In genomic region chr22:24514241-24515024, GRCh38 we compare ENCODE assay signal across 1 cellular context.
TF ChIP-seq lines count a peak whose summit lies in the region.

No MANE protein-coding gene starts in this region.

TF ChIP-seq in HepG2, 621 proteins besides CTCF, POLR2A, EP300 and RAD21 (continued from another document and continues in another):
- TF ChIP-seq ESRRA (CRISPR knock-in tag; IDR thresholded peaks at IDR 0.05; ENCODE audit: low read depth) (peak; percentile 67; the same call in 1 of the 2 replicates), IKZF4 (CRISPR knock-in tag; IDR thresholded peaks at IDR 0.05; ENCODE audit: borderline replicate concordance, low read depth, not compliant biosample characterization) (peak; percentile 94), ZNF282 (IDR thresholded peaks at IDR 0.05; ENCODE audit: partially characterized antibody) (no peak), ZBTB7B (CRISPR knock-in tag; IDR thresholded peaks at IDR 0.05) (peak; percentile 77; the same call in 1 of the 2 replicates), TOE1 (CRISPR knock-in tag; IDR thresholded peaks at IDR 0.05) (peak; percentile 93), EEA1 (CRISPR knock-in tag; IDR thresholded peaks at IDR 0.05; ENCODE audit: borderline replicate concordance) (peak; percentile 91; the same call in 1 of the 2 replicates), ZNF670 (CRISPR knock-in tag; IDR thresholded peaks at IDR 0.05; ENCODE audit: borderline replicate concordance) (peak; percentile 83; the same call in 1 of the 2 replicates), ZFP82 (CRISPR knock-in tag; IDR thresholded peaks at IDR 0.05; ENCODE audit: borderline replicate concordance) (0 out of 2 replicates have a peak, but pooled peaks have one; percentile 62), KAT8 (CRISPR knock-in tag; IDR thresholded peaks at IDR 0.05) (peak; percentile 84), THAP9 (CRISPR knock-in tag; IDR thresholded peaks at IDR 0.05; ENCODE audit: borderline replicate concordance) (peak; percentile 89), MYNN (CRISPR knock-in tag; IDR thresholded peaks at IDR 0.05; ENCODE audit: low read depth) (no peak), PRMT3 (CRISPR knock-in tag; IDR thresholded peaks at IDR 0.05; ENCODE audit: borderline replicate concordance, low read depth) (peak; percentile 74), ZNF143 (CRISPR knock-in tag; IDR thresholded peaks at IDR 0.05) (peak; percentile 54; the same call in 1 of the 2 replicates), CENPT (CRISPR knock-in tag; IDR thresholded peaks at IDR 0.05; ENCODE audit: low read depth) (no peak), RCOR2 (CRISPR knock-in tag; IDR thresholded peaks at IDR 0.05) (peak; percentile 83), ZNF180 (CRISPR knock-in tag; IDR thresholded peaks at IDR 0.05; ENCODE audit: borderline replicate concordance, low read depth) (no peak), ZNF879 (CRISPR knock-in tag; IDR thresholded peaks at IDR 0.05) (peak; percentile 95; the same call in 1 of the 2 replicates), TEAD3 (CRISPR knock-in tag; optimal IDR thresholded peaks at IDR 0.05; ENCODE audit: borderline replicate concordance) (peak; percentile 90), ZFP36L1 (CRISPR knock-in tag; IDR thresholded peaks at IDR 0.05) (peak; percentile 99), DNMT3B (CRISPR knock-in tag; conservative IDR thresholded peaks at IDR 0.05) (peak; percentile 82; the same call in 1 of the 2 replicates), MTF2 (CRISPR knock-in tag; IDR thresholded peaks at IDR 0.05; ENCODE audit: borderline replicate concordance) (no peak), IRX3 (CRISPR knock-in tag; IDR thresholded peaks at IDR 0.05; ENCODE audit: borderline replicate concordance, low read depth) (peak; percentile 96), SUZ12 (IDR thresholded peaks at IDR 0.05; ENCODE audit: low read depth, low read length) (no peak), MEF2D (CRISPR knock-in tag; IDR thresholded peaks at IDR 0.05) (peak; percentile 98), ZBTB2 (CRISPR knock-in tag; IDR thresholded peaks at IDR 0.05; ENCODE audit: low read depth) (no peak), ZNF724P (CRISPR knock-in tag; IDR thresholded peaks at IDR 0.05; ENCODE audit: borderline replicate concordance) (peak; percentile 96), KDM2A (CRISPR knock-in tag; IDR thresholded peaks at IDR 0.05; ENCODE audit: borderline replicate concordance, low read depth) (peak; percentile 88), ZBTB34 (CRISPR knock-in tag; IDR thresholded peaks at IDR 0.05) (peak; percentile 92), U2AF1 (optimal IDR thresholded peaks at IDR 0.05; ENCODE audit: low read depth, low read length) (no peak), ZHX1 (CRISPR knock-in tag; IDR thresholded peaks at IDR 0.05; ENCODE audit: low read depth) (peak; percentile 63; the same call in 1 of the 2 replicates), ZNF10 (CRISPR knock-in tag; IDR thresholded peaks at IDR 0.05; ENCODE audit: borderline replicate concordance, low read depth) (no peak), ZNF264 (CRISPR knock-in tag; IDR thresholded peaks at IDR 0.05) (peak; percentile 92), DPF2 (CRISPR knock-in tag; IDR thresholded peaks at IDR 0.05; ENCODE audit: borderline replicate concordance, low read depth) (peak; percentile 89; the same call in 1 of the 2 replicates), NFKB2 (CRISPR knock-in tag; IDR thresholded peaks at IDR 0.05; ENCODE audit: borderline replicate concordance) (peak; percentile 96; the same call in 1 of the 2 replicates), NCOA5 (CRISPR knock-in tag; IDR thresholded peaks at IDR 0.05) (no peak), ZNF20 (CRISPR knock-in tag; IDR thresholded peaks at IDR 0.05) (no peak)
- TF ChIP-seq, protein P1, sequence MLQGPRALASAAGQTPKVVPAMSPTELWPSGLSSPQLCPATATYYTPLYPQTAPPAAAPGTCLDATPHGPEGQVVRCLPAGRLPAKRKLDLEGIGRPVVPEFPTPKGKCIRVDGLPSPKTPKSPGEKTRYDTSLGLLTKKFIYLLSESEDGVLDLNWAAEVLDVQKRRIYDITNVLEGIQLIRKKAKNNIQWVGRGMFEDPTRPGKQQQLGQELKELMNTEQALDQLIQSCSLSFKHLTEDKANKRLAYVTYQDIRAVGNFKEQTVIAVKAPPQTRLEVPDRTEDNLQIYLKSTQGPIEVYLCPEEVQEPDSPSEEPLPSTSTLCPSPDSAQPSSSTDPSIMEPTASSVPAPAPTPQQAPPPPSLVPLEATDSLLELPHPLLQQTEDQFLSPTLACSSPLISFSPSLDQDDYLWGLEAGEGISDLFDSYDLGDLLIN (CRISPR knock-in tag; IDR thresholded peaks at IDR 0.05; ENCODE audit: borderline replicate concordance) = no peak; the same call in 1 of the 2 replicates
- TF ChIP-seq, protein P2, sequence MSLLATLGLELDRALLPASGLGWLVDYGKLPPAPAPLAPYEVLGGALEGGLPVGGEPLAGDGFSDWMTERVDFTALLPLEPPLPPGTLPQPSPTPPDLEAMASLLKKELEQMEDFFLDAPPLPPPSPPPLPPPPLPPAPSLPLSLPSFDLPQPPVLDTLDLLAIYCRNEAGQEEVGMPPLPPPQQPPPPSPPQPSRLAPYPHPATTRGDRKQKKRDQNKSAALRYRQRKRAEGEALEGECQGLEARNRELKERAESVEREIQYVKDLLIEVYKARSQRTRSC (CRISPR knock-in tag; IDR thresholded peaks at IDR 0.05; ENCODE audit: low read depth) = 0 out of 2 replicates have a peak, but pooled peaks have one; percentile 78
- TF ChIP-seq, protein P3, sequence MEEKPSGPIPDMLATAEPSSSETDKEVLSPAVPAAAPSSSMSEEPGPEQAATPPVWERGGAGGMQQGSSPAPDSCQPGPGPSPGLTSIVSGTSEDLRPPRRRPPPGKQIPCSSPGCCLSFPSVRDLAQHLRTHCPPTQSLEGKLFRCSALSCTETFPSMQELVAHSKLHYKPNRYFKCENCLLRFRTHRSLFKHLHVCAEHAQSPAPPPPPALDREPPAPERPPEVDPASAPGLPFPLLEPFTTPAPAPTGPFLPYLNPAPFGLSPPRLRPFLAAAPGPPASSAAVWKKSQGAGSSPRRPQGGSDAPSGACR (CRISPR knock-in tag; IDR thresholded peaks at IDR 0.05) = peak; percentile 92
- TF ChIP-seq, protein P4, sequence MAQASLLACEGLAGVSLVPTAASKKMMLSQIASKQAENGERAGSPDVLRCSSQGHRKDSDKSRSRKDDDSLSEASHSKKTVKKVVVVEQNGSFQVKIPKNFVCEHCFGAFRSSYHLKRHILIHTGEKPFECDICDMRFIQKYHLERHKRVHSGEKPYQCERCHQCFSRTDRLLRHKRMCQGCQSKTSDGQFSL (CRISPR knock-in tag; IDR thresholded peaks at IDR 0.05) = peak; percentile 74
- TF ChIP-seq, protein P5, sequence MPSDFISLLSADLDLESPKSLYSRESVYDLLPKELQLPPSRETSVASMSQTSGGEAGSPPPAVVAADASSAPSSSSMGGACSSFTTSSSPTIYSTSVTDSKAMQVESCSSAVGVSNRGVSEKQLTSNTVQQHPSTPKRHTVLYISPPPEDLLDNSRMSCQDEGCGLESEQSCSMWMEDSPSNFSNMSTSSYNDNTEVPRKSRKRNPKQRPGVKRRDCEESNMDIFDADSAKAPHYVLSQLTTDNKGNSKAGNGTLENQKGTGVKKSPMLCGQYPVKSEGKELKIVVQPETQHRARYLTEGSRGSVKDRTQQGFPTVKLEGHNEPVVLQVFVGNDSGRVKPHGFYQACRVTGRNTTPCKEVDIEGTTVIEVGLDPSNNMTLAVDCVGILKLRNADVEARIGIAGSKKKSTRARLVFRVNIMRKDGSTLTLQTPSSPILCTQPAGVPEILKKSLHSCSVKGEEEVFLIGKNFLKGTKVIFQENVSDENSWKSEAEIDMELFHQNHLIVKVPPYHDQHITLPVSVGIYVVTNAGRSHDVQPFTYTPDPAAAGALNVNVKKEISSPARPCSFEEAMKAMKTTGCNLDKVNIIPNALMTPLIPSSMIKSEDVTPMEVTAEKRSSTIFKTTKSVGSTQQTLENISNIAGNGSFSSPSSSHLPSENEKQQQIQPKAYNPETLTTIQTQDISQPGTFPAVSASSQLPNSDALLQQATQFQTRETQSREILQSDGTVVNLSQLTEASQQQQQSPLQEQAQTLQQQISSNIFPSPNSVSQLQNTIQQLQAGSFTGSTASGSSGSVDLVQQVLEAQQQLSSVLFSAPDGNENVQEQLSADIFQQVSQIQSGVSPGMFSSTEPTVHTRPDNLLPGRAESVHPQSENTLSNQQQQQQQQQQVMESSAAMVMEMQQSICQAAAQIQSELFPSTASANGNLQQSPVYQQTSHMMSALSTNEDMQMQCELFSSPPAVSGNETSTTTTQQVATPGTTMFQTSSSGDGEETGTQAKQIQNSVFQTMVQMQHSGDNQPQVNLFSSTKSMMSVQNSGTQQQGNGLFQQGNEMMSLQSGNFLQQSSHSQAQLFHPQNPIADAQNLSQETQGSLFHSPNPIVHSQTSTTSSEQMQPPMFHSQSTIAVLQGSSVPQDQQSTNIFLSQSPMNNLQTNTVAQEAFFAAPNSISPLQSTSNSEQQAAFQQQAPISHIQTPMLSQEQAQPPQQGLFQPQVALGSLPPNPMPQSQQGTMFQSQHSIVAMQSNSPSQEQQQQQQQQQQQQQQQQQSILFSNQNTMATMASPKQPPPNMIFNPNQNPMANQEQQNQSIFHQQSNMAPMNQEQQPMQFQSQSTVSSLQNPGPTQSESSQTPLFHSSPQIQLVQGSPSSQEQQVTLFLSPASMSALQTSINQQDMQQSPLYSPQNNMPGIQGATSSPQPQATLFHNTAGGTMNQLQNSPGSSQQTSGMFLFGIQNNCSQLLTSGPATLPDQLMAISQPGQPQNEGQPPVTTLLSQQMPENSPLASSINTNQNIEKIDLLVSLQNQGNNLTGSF (CRISPR knock-in tag; IDR thresholded peaks at IDR 0.05) = peak; percentile 96
- TF ChIP-seq, protein P6, sequence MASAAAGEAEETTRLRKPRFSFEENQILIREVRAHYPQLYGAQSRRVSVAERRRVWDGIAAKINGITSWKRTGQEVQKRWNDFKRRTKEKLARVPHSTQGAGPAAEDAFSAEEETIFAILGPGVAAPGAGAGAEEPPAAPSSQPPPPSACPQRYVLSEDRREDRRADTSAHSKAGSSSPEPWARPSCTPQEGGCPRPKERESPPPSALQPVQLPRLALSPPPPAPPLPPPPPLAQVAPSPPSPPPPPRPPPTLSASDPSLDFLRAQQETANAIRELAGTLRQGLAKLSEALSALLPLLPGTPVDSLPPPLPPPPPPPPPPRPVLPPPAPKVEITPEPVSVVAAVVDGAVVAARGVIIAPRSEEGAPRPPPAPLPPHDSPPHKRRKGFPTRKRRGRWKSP (CRISPR knock-in tag; IDR thresholded peaks at IDR 0.05) = peak; percentile 91
